ENCODE assay signal across 9 cellular contexts in the genomic region with DNA sequence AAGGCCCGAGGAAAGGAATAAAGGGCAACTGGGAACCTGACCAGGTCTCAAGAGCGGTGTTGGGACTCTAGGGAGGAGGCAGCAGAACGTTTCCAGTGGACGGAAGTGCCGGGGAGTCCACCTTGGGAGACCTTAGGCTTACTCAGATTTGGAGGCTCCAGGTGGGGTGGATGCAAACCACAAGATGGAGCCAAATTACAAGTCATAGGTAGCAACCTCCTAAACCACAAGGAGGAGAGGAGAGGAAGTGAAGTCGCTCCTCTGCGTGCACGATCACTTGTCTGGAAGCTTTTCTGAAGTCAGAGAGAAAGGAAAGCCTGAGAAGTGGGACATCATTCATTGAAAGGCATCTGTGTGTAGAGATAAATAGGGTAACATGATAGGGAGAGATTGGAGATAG. TPM values are rescaled to one million over a fixed set of nuclear protein-coding genes. Genes with fewer than 3 reads are reported as not detected.
DNase-seq lines count a peak whose midpoint lies in the region; ATAC-seq and TF ChIP-seq lines count a peak whose summit lies in the region.
"Had no signal": no experiment of that assay in that cellular context is flagged by ENCODE, and none has a peak within 500 bp of the region (broad histone marks: within the 10 kb centered on the region; RNA-seq: fewer than 3 reads in every experiment).

No MANE protein-coding gene starts in this region.

- no peaks in the 10 kb centered on the region for H3K36me3 ChIP-seq in mammary epithelial cell (ENCODE audit: insufficient read depth, low read length)
- H3K36me3 ChIP-seq in smooth muscle cell (ENCODE audit: low read depth) = no peaks in the 10 kb centered on the region

- TF ChIP-seq POLR2A in NB4 (IDR thresholded peaks at IDR 0.05; ENCODE audit: extremely low read depth, insufficient read length) = no peak

- no peaks in the 10 kb centered on the region for H4K20me1 ChIP-seq in mammary epithelial cell (ENCODE audit: insufficient read depth, low read length)
- no peaks in the 10 kb centered on the region for H4K20me1 ChIP-seq in smooth muscle cell (ENCODE audit: low read depth)

- no peak overlapping the region for H2AFZ ChIP-seq in mammary epithelial cell (ENCODE audit: low read depth, low read length)
- H2AFZ ChIP-seq in smooth muscle cell (ENCODE audit: low read depth) = no peak overlapping the region

- ATAC-seq in activated CD8-positive, alpha-beta memory T cell treated with anti-CD3 and anti-CD28 coated beads, Interleukin-2, amount 10 ng/mL, durations not matched to agents 7 days and 5 days = peak; percentile 76

- no peak for TF ChIP-seq CTCF in NB4 (IDR thresholded peaks at IDR 0.05; ENCODE audit: low read depth, low read length)
- peak; percentile 21 to 32 for TF ChIP-seq CTCF in mammary epithelial cell (conservative IDR thresholded peaks at IDR 0.05 in 1 of 2, IDR thresholded peaks at IDR 0.05 in 1 of 2; ENCODE audit: extremely low read depth in 1 of 2, insufficient read depth in 1 of 2, low read depth in 1 of 2, low read length in 2 of 2)
- peak; percentile 12 for TF ChIP-seq CTCF in smooth muscle cell (IDR thresholded peaks at IDR 0.05; ENCODE audit: borderline replicate concordance, insufficient read depth, poor library complexity, severe bottlenecking)

- dilution Hi-C loops in mammary epithelial cell (cut with HindIII; ENCODE audit: low sequenced_read_pairs) = loop anchor here (5.0 kb wide), 1 partner anchor 72 kb away; a partner anchor contains a TSS

- H3K9me3 ChIP-seq in mammary epithelial cell (replicated peaks; ENCODE audit: insufficient read depth, low read length) = no peaks in the 10 kb centered on the region
- no peaks in the 10 kb centered on the region for H3K9me3 ChIP-seq in smooth muscle cell (replicated peaks; ENCODE audit: low read depth)

- H3K27me3 Mint-ChIP-seq in activated CD8-positive, alpha-beta memory T cell treated with anti-CD3 and anti-CD28 coated beads, Interleukin-2, amount 10 ng/mL, durations not matched to agents 7 days and 5 days = peaks cover 41% of the 10 kb centered on the region

- intact Hi-C loops in mammary epithelial cell (cut with micrococcal nuclease) = no loop called here

- BruUV-seq in mammary epithelial cell (replicated peaks; lab: Mats Ljungman, UMichigan) = no TSS peak

- H3K27ac Mint-ChIP-seq in activated CD8-positive, alpha-beta memory T cell treated with anti-CD3 and anti-CD28 coated beads, Interleukin-2, amount 10 ng/mL, durations not matched to agents 7 days and 5 days = no peak overlapping the region

- H3K27me3 ChIP-seq in mammary epithelial cell (ENCODE audit: insufficient read depth, low read length) (peaks cover 7% of the 10 kb centered on the region), smooth muscle cell (ENCODE audit: low read depth) (peaks cover 66% of the 10 kb centered on the region)

- H3K4me1 ChIP-seq in mammary epithelial cell (ENCODE audit: insufficient read depth, low read length) (no peaks in the 10 kb centered on the region), smooth muscle cell (ENCODE audit: low read depth) (no peaks in the 10 kb centered on the region)

- WGBS in mammary epithelial cell (ENCODE audit: low coverage, missing lambda C conversion rate) = 80% methylated on average over 8 of the region's 8 CpGs
- 28% methylated on average over 8 of the region's 8 CpGs for WGBS in smooth muscle cell (ENCODE audit: low lambda C conversion rate)

- peak; percentile 64 for DNase-seq in activated CD8-positive, alpha-beta memory T cell treated with anti-CD3 and anti-CD28 coated beads, Interleukin-2, amount 10 ng/mL, durations not matched to agents 7 days and 5 days
- no peak for DNase-seq in activated CD8-positive, alpha-beta memory T cell treated with anti-CD3 and anti-CD28 coated beads for 24 hours
- DNase-seq in NB4 (ENCODE audit: low read depth) (peak; percentile 36), mammary epithelial cell (peak; percentile 29), smooth muscle cell (lab: John Stamatoyannopoulos, UW; ENCODE audit: unreplicated experiment) (no peak), NCI-H1048 (lab: John Stamatoyannopoulos, UW) (no peak), substantia nigra (lab: John Stamatoyannopoulos, UW) (no peak), midbrain (lab: John Stamatoyannopoulos, UW) (no peak)

- CTCF ChIA-PET in activated CD8-positive, alpha-beta memory T cell treated with anti-CD3 and anti-CD28 coated beads, Interleukin-2, amount 10 ng/mL, durations not matched to agents 7 days and 5 days (lab: Charles Lee) = interaction anchor here (0.9 to 1.5 kb wide), 10 partner anchors 10 to 239 kb away, joined by 3 to 5 read pairs (median 3); no protein-coding TSS in a partner anchor
- CTCF ChIA-PET in mammary epithelial cell (lab: Charles Lee; ENCODE audit: low non-redundant PET) = no interaction called here

- H3K4me1 Mint-ChIP-seq in activated CD8-positive, alpha-beta memory T cell treated with anti-CD3 and anti-CD28 coated beads, Interleukin-2, amount 10 ng/mL, durations not matched to agents 7 days and 5 days = peaks cover 8% of the 10 kb centered on the region

- no peaks in the 10 kb centered on the region for H3K36me3 Mint-ChIP-seq in activated CD8-positive, alpha-beta memory T cell treated with anti-CD3 and anti-CD28 coated beads, Interleukin-2, amount 10 ng/mL, durations not matched to agents 7 days and 5 days

- no peak overlapping the region for H3K27ac ChIP-seq in mammary epithelial cell (ENCODE audit: insufficient read depth, low read depth, low read length)
- no peak overlapping the region for H3K27ac ChIP-seq in smooth muscle cell (ENCODE audit: low read depth)
- H3K27ac ChIP-seq in substantia nigra (ENCODE audit: low read depth, low read length, poor library complexity, severe bottlenecking) = no peak overlapping the region

- H3K9ac ChIP-seq in mammary epithelial cell (ENCODE audit: insufficient read depth, low read length) (no peak overlapping the region), smooth muscle cell (ENCODE audit: low read depth) (no peak overlapping the region)

- H3F3A ChIP-seq in smooth muscle cell (ENCODE audit: low read depth) = no peaks in the 10 kb centered on the region

- no peaks in the 10 kb centered on the region for H3K9me3 Mint-ChIP-seq in activated CD8-positive, alpha-beta memory T cell treated with anti-CD3 and anti-CD28 coated beads, Interleukin-2, amount 10 ng/mL, durations not matched to agents 7 days and 5 days (ENCODE audit: low read depth)

- no peak overlapping the region for H3K4me3 ChIP-seq in NB4 (ENCODE audit: low read depth, low read length)
- H3K4me3 ChIP-seq in mammary epithelial cell (replicated peaks in 1 of 3; ENCODE audit: insufficient read depth in 1 of 3, low read depth in 2 of 3, low read length in 3 of 3) = no peak overlapping the region
- H3K4me3 ChIP-seq in smooth muscle cell = no peak overlapping the region

- H3K4me2 ChIP-seq in mammary epithelial cell (ENCODE audit: insufficient read depth, low read depth, low read length) = no peak overlapping the region
- no peak overlapping the region for H3K4me2 ChIP-seq in smooth muscle cell

- H3K79me2 ChIP-seq in mammary epithelial cell (ENCODE audit: insufficient read depth, low read length) (no peaks in the 10 kb centered on the region), smooth muscle cell (ENCODE audit: low read depth) (no peaks in the 10 kb centered on the region)

- no peak overlapping the region for H3K4me3 Mint-ChIP-seq in activated CD8-positive, alpha-beta memory T cell treated with anti-CD3 and anti-CD28 coated beads, Interleukin-2, amount 10 ng/mL, durations not matched to agents 7 days and 5 days

- in situ Hi-C loops in mammary epithelial cell (cut with MboI; ENCODE audit: low sequenced_read_pairs in 2 of 2) = loop anchor here in 1 of 2 donors (25.0 kb wide), 1 partner anchor 237 kb away; no protein-coding TSS in a partner anchor

RNA-seq across cellular contexts. Expression of a gene that starts 9.3 kb away (rescaled TPM):
- total RNA-seq in activated CD8-positive, alpha-beta memory T cell treated with anti-CD3 and anti-CD28 coated beads, Interleukin-2, amount 10 ng/mL, durations not matched to agents 7 days and 5 days = 10 to 100 TPM; 11.8 to 16.7 TPM
- total RNA-seq in mammary epithelial cell (under 1 TPM in 1 of 2 donors, not detected in 1; 0.33 TPM), smooth muscle cell (0.09 TPM in 1 of 2 replicates, not detected in the other)
- polyA plus RNA-seq in mammary epithelial cell (0.18 TPM), smooth muscle cell (0.26 TPM in 1 of 2 replicates, not detected in the other)
- polyA minus RNA-seq in mammary epithelial cell = not detected
- total RNA-seq: myocyte had no signal

RNA-seq across cellular contexts. Expression of a gene that starts 31.7 kb away (rescaled TPM):
- 100 to 1,000 TPM; 309 to 336 TPM for total RNA-seq in activated CD8-positive, alpha-beta memory T cell treated with anti-CD3 and anti-CD28 coated beads, Interleukin-2, amount 10 ng/mL, durations not matched to agents 7 days and 5 days
- total RNA-seq in mammary epithelial cell = 100 to 1,000 TPM; 114 to 245 TPM
- 122 TPM for polyA plus RNA-seq in mammary epithelial cell
- 102 TPM for polyA minus RNA-seq in mammary epithelial cell
- 205 and 244 TPM in 2 replicates for total RNA-seq in smooth muscle cell
- 162 and 197 TPM in 2 replicates for polyA plus RNA-seq in smooth muscle cell

RNA-seq across cellular contexts. Expression of a gene that starts 47.2 kb away (rescaled TPM):
- 10 to 100 TPM; 57.9 to 60.9 TPM for total RNA-seq in activated CD8-positive, alpha-beta memory T cell treated with anti-CD3 and anti-CD28 coated beads, Interleukin-2, amount 10 ng/mL, durations not matched to agents 7 days and 5 days
- total RNA-seq in mammary epithelial cell (1 to 10 TPM; 1.5 to 1.7 TPM), smooth muscle cell (0.90 and 3.1 TPM in 2 replicates)
- polyA plus RNA-seq in mammary epithelial cell (1.7 TPM), smooth muscle cell (4.0 and 4.8 TPM in 2 replicates)
- 6.2 TPM for polyA minus RNA-seq in mammary epithelial cell

RNA-seq across cellular contexts. Expression of a gene that starts 59.2 kb away (rescaled TPM):
- total RNA-seq in activated CD8-positive, alpha-beta memory T cell treated with anti-CD3 and anti-CD28 coated beads, Interleukin-2, amount 10 ng/mL, durations not matched to agents 7 days and 5 days = 10 to 100 TPM; 22.7 to 31.2 TPM
- total RNA-seq in mammary epithelial cell (not detected), smooth muscle cell (not detected in 2 replicates)
- polyA plus RNA-seq in mammary epithelial cell (0.03 TPM), smooth muscle cell (not detected in 2 replicates)
- polyA minus RNA-seq in mammary epithelial cell = not detected
- total RNA-seq: myocyte had no signal

Comparison
In these comparisons a context has a peak if more than half of its experiments do, and no peak if none do; other contexts are left out.
1. DNase-seq: peak in activated CD8-positive, alpha-beta memory T cell treated with anti-CD3 and anti-CD28 coated beads, Interleukin-2, amount 10 ng/mL, durations not matched to agents 7 days and 5 days (single experiment), NB4 (single experiment) and mammary epithelial cell (single experiment); none in activated CD8-positive, alpha-beta memory T cell treated with anti-CD3 and anti-CD28 coated beads for 24 hours (single experiment), smooth muscle cell (single experiment), NCI-H1048 (single experiment), substantia nigra (0 of 49) and midbrain (single experiment).
2. RNA of a gene that starts 9.3 kb away (total RNA-seq): 11.8 to 16.7 TPM in activated CD8-positive, alpha-beta memory T cell treated with anti-CD3 and anti-CD28 coated beads, Interleukin-2, amount 10 ng/mL, durations not matched to agents 7 days and 5 days; 0.33 TPM in mammary epithelial cell and 0.09 TPM in smooth muscle cell; every median in the first group is over 4 times any median in the second.
3. RNA of a gene that starts 47.2 kb away (total RNA-seq): 57.9 to 60.9 TPM in activated CD8-positive, alpha-beta memory T cell treated with anti-CD3 and anti-CD28 coated beads, Interleukin-2, amount 10 ng/mL, durations not matched to agents 7 days and 5 days; 0.90 to 3.1 TPM in smooth muscle cell and 1.5 to 1.7 TPM in mammary epithelial cell; every median in the first group is over 10 times any median in the second.